1 cellular context compared by ENCODE assay signal in genomic region chr4:4870493-4871266, GRCh38.
TF ChIP-seq lines count a peak whose summit lies in the region.

No MANE protein-coding gene starts in this region.

TF ChIP-seq in WTC11, 78 proteins besides CTCF, POLR2A, EP300 and RAD21 (continued from another document):
- TF ChIP-seq ZSCAN18 (CRISPR knock-in tag; IDR thresholded peaks at IDR 0.05) = no peak
- TF ChIP-seq FOXK1 (CRISPR knock-in tag; IDR thresholded peaks at IDR 0.05) = no peak
- TF ChIP-seq CBFB (CRISPR knock-in tag; IDR thresholded peaks at IDR 0.05; ENCODE audit: low read depth) = no peak
- TF ChIP-seq USF2 (CRISPR knock-in tag; IDR thresholded peaks at IDR 0.05) = no peak
- TF ChIP-seq MXD4 (CRISPR knock-in tag; IDR thresholded peaks at IDR 0.05; ENCODE audit: borderline replicate concordance) = no peak
- TF ChIP-seq USF1 (CRISPR knock-in tag; IDR thresholded peaks at IDR 0.05) = no peak
- no peak for TF ChIP-seq SOX15 (CRISPR knock-in tag; IDR thresholded peaks at IDR 0.05)
